In genomic region chr11:90805172-90805571, GRCh38 we compare ENCODE assay signal across 12 cellular contexts.
"Had no signal": no experiment of that assay in that cellular context is flagged by ENCODE, and none has a peak within 500 bp of the region (broad histone marks: within the 10 kb centered on the region; RNA-seq: fewer than 3 reads in every experiment).

No MANE protein-coding gene starts in this region.

- H3K4me3 ChIP-seq: esophagus muscularis mucosa, lower lobe of right lung, pancreas, sigmoid colon, testis had no signal

- ATAC-seq: lower lobe of right lung; natural killer cell treated with Interleukin-12 subunit alpha and Interleukin-12 subunit beta and Interleukin-15 and Interleukin-18, amount 100 ng/mL, for 72 hours; pancreas; stimulated activated effector memory CD8-positive, alpha-beta T cell treated with anti-CD3 and anti-CD28 coated beads, Interleukin-12 subunit alpha, Interleukin-12 subunit beta, amount 100 ng/mL, for 72 hours had no signal

- H3K27ac ChIP-seq: esophagus muscularis mucosa, lower lobe of right lung, neutrophil, pancreas, sigmoid colon, testis had no signal

- DNase-seq: activated CD4-positive, alpha-beta T cell treated with anti-CD3 and anti-CD28 coated beads, Interleukin-2, amount 50 U/mL, for 4 hours; activated gamma-delta T cell; amniotic stem cell; lower lobe of right lung; pancreas; sigmoid colon; stimulated activated CD4-positive, alpha-beta T cell treated with anti-CD3 and anti-CD28 coated beads, Interleukin-4, amount 100 ng/mL, for 24 hours; testis had no signal
